In the genomic region with DNA sequence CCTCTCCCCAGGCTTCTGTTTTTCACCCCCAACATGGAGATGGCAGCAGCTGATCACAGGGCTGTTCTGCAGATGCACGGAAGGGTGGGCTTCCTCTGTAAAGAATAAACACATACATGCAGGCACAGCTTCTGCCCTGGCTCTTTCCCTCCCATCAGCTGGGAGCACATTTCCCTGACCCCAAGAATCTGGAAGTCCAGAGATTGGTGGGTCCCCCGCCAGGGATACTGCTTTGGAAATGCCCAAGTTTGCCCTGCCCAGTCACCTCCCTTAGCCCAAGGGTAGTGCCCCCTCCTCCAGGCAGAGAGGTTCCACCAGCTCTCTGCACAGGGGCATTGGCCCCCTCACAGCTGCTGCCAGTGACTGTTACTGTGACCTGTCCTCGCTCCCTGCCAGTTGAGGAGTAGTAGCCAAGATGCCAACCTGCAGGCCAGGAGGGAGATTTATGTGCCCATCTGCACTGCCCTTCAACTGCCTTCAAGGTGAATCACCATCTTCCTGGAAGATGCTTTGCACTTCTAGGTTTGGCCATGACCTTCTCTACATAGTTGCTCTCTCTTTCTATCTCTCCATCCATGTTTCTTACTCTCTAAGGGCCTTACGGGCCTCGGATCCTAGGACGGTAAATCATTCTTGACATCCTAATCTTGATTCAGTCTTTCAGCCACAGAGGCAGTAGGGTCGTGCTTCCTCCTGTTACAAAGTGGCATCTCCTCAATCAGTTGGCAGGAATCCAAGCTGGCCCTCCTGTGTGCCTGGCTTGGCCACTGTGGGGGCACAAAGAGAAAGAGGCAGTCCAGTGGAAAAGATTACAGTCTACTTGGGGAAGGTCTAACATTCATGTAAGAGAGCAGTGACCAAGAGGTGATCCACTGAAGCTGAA, we compare ENCODE assay signal across 16 cellular contexts.
A peak's percentile ranks its signal among the peaks of the same experiment; 100 is the strongest.
DNase-seq lines count a peak whose midpoint lies in the region; ATAC-seq and TF ChIP-seq lines count a peak whose summit lies in the region.
"Had no signal": no experiment of that assay in that cellular context is flagged by ENCODE, and none has a peak within 500 bp of the region (broad histone marks: within the 10 kb centered on the region; RNA-seq: fewer than 3 reads in every experiment).

No MANE protein-coding gene starts in this region.

- ATAC-seq in GM21381 (IDR thresholded peaks at IDR 0.05; ENCODE audit: unreplicated experiment): no peak
- ATAC-seq: stimulated activated naive CD8-positive, alpha-beta T cell treated with anti-CD3 and anti-CD28 coated beads, Interleukin-15, Interleukin-2, amounts not matched to agents 100 U/mL and 50 U/mL, for 24 hours had no signal

- H3K27ac ChIP-seq in AG04450 (ENCODE audit: low read depth, low read length) (peak overlapping the region; percentile 21), HEK293 (ENCODE audit: extremely low read depth, low read depth, low read length) (no peak overlapping the region), angular gyrus (ENCODE audit: low read depth, low read length) (peak overlapping the region; percentile 2)
- H3K27ac ChIP-seq: parathyroid adenoma had no signal

- CTCF ChIA-PET in AG04450 (lab: Charles Lee) (interaction anchor here (5.9 kb wide), 1 partner anchor 185 kb away, joined by 61 read pairs; no protein-coding TSS in a partner anchor), HEK293 (lab: Yijun Ruan, JAX) (interaction anchor here (0.6 to 6.1 kb wide), 3 partner anchors 11 to 215 kb away, joined by 4 to 71 read pairs (median 8); no protein-coding TSS in a partner anchor)
- CTCF ChIA-PET in activated CD4-positive, alpha-beta memory T cell treated with anti-CD3 and anti-CD28 coated beads, Interleukin-2, amount 10 ng/mL, durations not matched to agents 7 days and 5 days (lab: Charles Lee): no interaction called here

- no peaks in the 10 kb centered on the region; a peak in 1 of 3 replicates for H3K36me3 ChIP-seq in HEK293 (ENCODE audit: control insufficient read depth in 2 of 2, insufficient read depth in 1 of 2, low read length in 2 of 2)

- H3K4me1 ChIP-seq in HEK293 (ENCODE audit: control insufficient read depth, insufficient read depth, low read length): peaks cover 14% of the 10 kb centered on the region

- H3K4me1 Mint-ChIP-seq in nephron: peaks cover 26% of the 10 kb centered on the region
- H3K4me1 Mint-ChIP-seq in immature natural killer cell: no peaks in the 10 kb centered on the region
- H3K4me1 Mint-ChIP-seq in activated CD4-positive, alpha-beta memory T cell treated with anti-CD3 and anti-CD28 coated beads, Interleukin-2, amount 10 ng/mL, durations not matched to agents 7 days and 5 days: no peaks in the 10 kb centered on the region
- H3K4me1 Mint-ChIP-seq: activated CD4-positive, alpha-beta T cell treated with anti-CD3 and anti-CD28 coated beads, Interleukin-2, amount 10 ng/mL, durations not matched to agents 24 days and 14 days had no signal

- no peaks in the 10 kb centered on the region for H3K9me3 ChIP-seq in AG04450 (ENCODE audit: control insufficient read depth, insufficient read depth, low read length)
- no peaks in the 10 kb centered on the region for H3K9me3 ChIP-seq in HEK293 (ENCODE audit: control insufficient read depth, insufficient read depth, low read depth, low read length)
- H3K9me3 ChIP-seq: tibial nerve had no signal

- H3K4me3 ChIP-seq in AG04450 (ENCODE audit: low read depth, low read length) (no peak overlapping the region), HEK293 (ENCODE audit: low read depth, low read length) (no peak overlapping the region)
- H3K4me3 ChIP-seq: tibial nerve had no signal

- TF ChIP-seq CTCF in AG04450 (IDR thresholded peaks at IDR 0.05; ENCODE audit: low read depth, low read length): no peak
- no peak for TF ChIP-seq CTCF in HEK293 (tag by site-specific recombination; IDR thresholded peaks at IDR 0.05)
- no peak for TF ChIP-seq CTCF in nephron (IDR thresholded peaks at IDR 0.05; ENCODE audit: unreplicated experiment in 3 of 3)

- H3K36me3 Mint-ChIP-seq in nephron (ENCODE audit: low read depth) (peaks cover 5% of the 10 kb centered on the region), immature natural killer cell (peaks cover 3 to 4% (median 3%) of the 10 kb centered on the region in 3 donors)
- H3K36me3 Mint-ChIP-seq in activated CD4-positive, alpha-beta memory T cell treated with anti-CD3 and anti-CD28 coated beads, Interleukin-2, amount 10 ng/mL, durations not matched to agents 7 days and 5 days (ENCODE audit: low read depth): no peaks in the 10 kb centered on the region

- H3K4me3 Mint-ChIP-seq in nephron (no peak overlapping the region), immature natural killer cell (no peak overlapping the region)
- no peak overlapping the region for H3K4me3 Mint-ChIP-seq in activated CD4-positive, alpha-beta memory T cell treated with anti-CD3 and anti-CD28 coated beads, Interleukin-2, amount 10 ng/mL, durations not matched to agents 7 days and 5 days
- H3K4me3 Mint-ChIP-seq: activated CD4-positive, alpha-beta T cell treated with anti-CD3 and anti-CD28 coated beads, Interleukin-2, amount 10 ng/mL, durations not matched to agents 24 days and 14 days had no signal

- H3K9me3 Mint-ChIP-seq in nephron (peaks cover 4% of the 10 kb centered on the region), immature natural killer cell (no peaks in the 10 kb centered on the region)
- H3K9me3 Mint-ChIP-seq in activated CD4-positive, alpha-beta memory T cell treated with anti-CD3 and anti-CD28 coated beads, Interleukin-2, amount 10 ng/mL, durations not matched to agents 7 days and 5 days: no peaks in the 10 kb centered on the region
- H3K9me3 Mint-ChIP-seq: activated CD4-positive, alpha-beta T cell treated with anti-CD3 and anti-CD28 coated beads, Interleukin-2, amount 10 ng/mL, durations not matched to agents 24 days and 14 days had no signal

- no peaks in the 10 kb centered on the region for H3K27me3 ChIP-seq in AG04450 (ENCODE audit: control insufficient read depth, insufficient read depth, low read length)
- H3K27me3 ChIP-seq: tibial nerve had no signal

- POLR2A ChIA-PET in AG04450 (lab: Yijun Ruan, JAX): no interaction called here
- POLR2A ChIA-PET in HEK293 (lab: Yijun Ruan, JAX): no interaction called here
- POLR2A ChIA-PET in activated CD4-positive, alpha-beta memory T cell treated with anti-CD3 and anti-CD28 coated beads, Interleukin-2, amount 10 ng/mL, durations not matched to agents 7 days and 5 days (lab: Charles Lee): no interaction called here

- DNase-seq in AG04450 (ENCODE audit: low read depth, low spot score): no peak
- DNase-seq in immature natural killer cell: no peak
- no peak for DNase-seq in activated CD4-positive, alpha-beta memory T cell treated with anti-CD3 and anti-CD28 coated beads, Interleukin-2, amount 10 ng/mL, durations not matched to agents 7 days and 5 days
- no peak for DNase-seq in stimulated activated naive CD4-positive, alpha-beta T cell treated with Interleukin-2 at 50 U/mL for 16 hours (lab: John Stamatoyannopoulos, UW)
- DNase-seq: activated CD4-positive, alpha-beta T cell treated with anti-CD3 and anti-CD28 coated beads, Interleukin-2, amount 10 ng/mL, durations not matched to agents 24 days and 14 days; activated effector memory CD4-positive, alpha-beta T cell treated with Interleukin-2 at 50 U/mL for 16 hours; cerebellar nuclear complex; NCI-H1694; stimulated activated CD4-positive, alpha-beta T cell treated with anti-CD3 and anti-CD28 coated beads, Interleukin-2, amount 100 ng/mL, for 24 hours; stimulated activated naive CD8-positive, alpha-beta T cell treated with anti-CD3 and anti-CD28 coated beads, Interleukin-15, Interleukin-2, amounts not matched to agents 100 U/mL and 50 U/mL, for 24 hours had no signal

- H3K27ac Mint-ChIP-seq in nephron: peak overlapping the region; percentile 36 to 82 (median 78)
- no peak overlapping the region for H3K27ac Mint-ChIP-seq in immature natural killer cell
- H3K27ac Mint-ChIP-seq in activated CD4-positive, alpha-beta memory T cell treated with anti-CD3 and anti-CD28 coated beads, Interleukin-2, amount 10 ng/mL, durations not matched to agents 7 days and 5 days: no peak overlapping the region
- H3K27ac Mint-ChIP-seq: activated CD4-positive, alpha-beta T cell treated with anti-CD3 and anti-CD28 coated beads, Interleukin-2, amount 10 ng/mL, durations not matched to agents 24 days and 14 days had no signal

- H3K27me3 Mint-ChIP-seq in nephron (ENCODE audit: low read depth) (no peaks in the 10 kb centered on the region), immature natural killer cell (ENCODE audit: low read depth in 3 of 3) (peaks cover 2 to 3% (median 2%) of the 10 kb centered on the region in 3 donors)
- no peaks in the 10 kb centered on the region for H3K27me3 Mint-ChIP-seq in activated CD4-positive, alpha-beta memory T cell treated with anti-CD3 and anti-CD28 coated beads, Interleukin-2, amount 10 ng/mL, durations not matched to agents 7 days and 5 days

TF ChIP-seq in HEK293, 187 proteins besides CTCF, POLR2A, EP300 and RAD21:
- no peak for TF ChIP-seq ZNF146 (tag by site-specific recombination; IDR thresholded peaks at IDR 0.05)
- 0 out of 2 replicates have a peak, but pooled peaks have one; percentile 21 for TF ChIP-seq ZNF335 (tag by site-specific recombination; conservative IDR thresholded peaks at IDR 0.05)
- TF ChIP-seq GLIS2 (tag by site-specific recombination; IDR thresholded peaks at IDR 0.05): no peak
- TF ChIP-seq ZXDB (tag by site-specific recombination; IDR thresholded peaks at IDR 0.05): no peak

Comparison
In these comparisons a context has a peak if more than half of its experiments do, and no peak if none do; other contexts are left out.
1. H3K27ac Mint-ChIP-seq: peak in nephron (3 of 3); none in immature natural killer cell (0 of 6) and activated CD4-positive, alpha-beta memory T cell treated with anti-CD3 and anti-CD28 coated beads, Interleukin-2, amount 10 ng/mL, durations not matched to agents 7 days and 5 days (single experiment).